9 cellular contexts compared by ENCODE assay signal in the genomic region with DNA sequence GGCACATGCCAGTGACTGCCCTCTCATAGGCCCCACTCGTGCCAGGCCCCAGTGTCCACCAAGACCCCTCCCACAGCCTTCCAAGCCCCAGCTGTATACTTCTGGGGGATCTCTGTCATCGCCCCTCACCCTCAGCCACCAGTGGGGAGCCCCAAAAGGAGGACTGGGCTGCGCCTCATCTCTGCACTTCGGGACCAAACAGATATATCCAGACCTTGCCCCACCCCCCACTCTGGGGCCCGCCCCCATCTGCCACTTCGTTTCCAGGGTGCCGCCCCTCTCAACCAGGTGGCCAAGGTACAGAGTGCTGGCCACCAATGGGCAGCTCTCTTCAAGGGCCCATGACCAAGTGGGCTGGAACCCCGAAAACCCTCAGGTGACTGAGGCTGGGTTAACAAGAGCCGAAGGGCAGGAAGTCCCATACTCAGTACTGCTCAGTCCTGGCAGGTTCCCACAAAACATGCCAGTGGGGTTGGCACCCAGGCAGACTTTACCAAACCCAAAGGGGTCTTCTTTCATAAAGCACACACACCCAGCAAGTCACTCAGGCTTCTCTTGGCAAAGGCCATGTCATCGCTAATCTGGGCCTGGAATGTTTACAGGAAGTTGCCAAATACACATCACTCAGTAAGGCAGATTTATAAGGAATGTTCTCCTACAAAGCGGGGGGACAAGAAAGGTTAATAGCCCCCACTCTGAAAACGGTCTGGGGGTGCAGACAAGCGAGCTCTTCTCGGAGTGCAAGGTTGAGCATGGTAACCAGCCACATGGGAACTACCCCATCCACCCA. TPM values are rescaled to one million over a fixed set of nuclear protein-coding genes. Genes with fewer than 3 reads are reported as not detected.
DNase-seq lines count a peak whose midpoint lies in the region; ATAC-seq and TF ChIP-seq lines count a peak whose summit lies in the region.
"Had no signal": no experiment of that assay in that cellular context is flagged by ENCODE, and none has a peak within 500 bp of the region (broad histone marks: within the 10 kb centered on the region; RNA-seq: fewer than 3 reads in every experiment).

No MANE protein-coding gene starts in this region.

- DNase-seq in DMS53 (lab: John Stamatoyannopoulos, UW) (peak; percentile 52), DMS53 treated with DMSO at 0.1 percent for 48 hours (lab: John Stamatoyannopoulos, UW; ENCODE audit: unreplicated experiment) (no peak), fibroblast of lung (ENCODE audit: low read depth in 2 of 2) (no peak)
- DNase-seq in activated CD4-positive, alpha-beta T cell treated with anti-CD3 and anti-CD28 coated beads, Interleukin-2, amount 10 ng/mL, durations not matched to agents 7 days and 5 days = peak; percentile 40
- DNase-seq in stimulated activated naive B cell treated with anti-CD40 and anti-IgM and Interleukin-4, amounts not matched to agents 10 μg/mL and 1 μg/mL and 100 μg/mL, for 72 hours = no peak

- POLR2A ChIA-PET in activated CD4-positive, alpha-beta T cell treated with anti-CD3 and anti-CD28 coated beads, Interleukin-2, amount 10 ng/mL, durations not matched to agents 7 days and 5 days (lab: Charles Lee) = no interaction called here

- TF ChIP-seq CTCF in fibroblast of lung (conservative IDR thresholded peaks at IDR 0.05 in 1 of 2, IDR thresholded peaks at IDR 0.05 in 1 of 2; ENCODE audit: low read depth in 1 of 2, low read length in 2 of 2) = no peak

- no peaks in the 10 kb centered on the region for H3K27me3 ChIP-seq in fibroblast of lung (ENCODE audit: control insufficient read depth, insufficient read depth, low read length)

- no peaks in the 10 kb centered on the region for H3K9me3 Mint-ChIP-seq in activated CD4-positive, alpha-beta T cell treated with anti-CD3 and anti-CD28 coated beads, Interleukin-2, amount 10 ng/mL, durations not matched to agents 7 days and 5 days
- no peaks in the 10 kb centered on the region for H3K9me3 Mint-ChIP-seq in stimulated activated naive B cell treated with anti-CD40 and anti-IgM and Interleukin-4, amounts not matched to agents 10 μg/mL and 1 μg/mL and 100 μg/mL, for 72 hours

- H3K27ac Mint-ChIP-seq in activated CD4-positive, alpha-beta T cell treated with anti-CD3 and anti-CD28 coated beads, Interleukin-2, amount 10 ng/mL, durations not matched to agents 7 days and 5 days = peak overlapping the region; percentile 97
- peak overlapping the region; percentile 92 for H3K27ac Mint-ChIP-seq in stimulated activated naive B cell treated with anti-CD40 and anti-IgM and Interleukin-4, amounts not matched to agents 10 μg/mL and 1 μg/mL and 100 μg/mL, for 72 hours

- no peaks in the 10 kb centered on the region for H4K20me1 ChIP-seq in fibroblast of lung (ENCODE audit: control insufficient read depth, extremely low read depth, insufficient read depth, low read length)

- H3K4me1 Mint-ChIP-seq in activated CD4-positive, alpha-beta T cell treated with anti-CD3 and anti-CD28 coated beads, Interleukin-2, amount 10 ng/mL, durations not matched to agents 7 days and 5 days = peaks cover 71% of the 10 kb centered on the region
- H3K4me1 Mint-ChIP-seq in stimulated activated naive B cell treated with anti-CD40 and anti-IgM and Interleukin-4, amounts not matched to agents 10 μg/mL and 1 μg/mL and 100 μg/mL, for 72 hours = peaks cover 25 to 70% of the 10 kb centered on the region in 2 donors

- H3K27ac ChIP-seq in fibroblast of lung (ENCODE audit: insufficient read depth, low read length) = peak overlapping the region; percentile 85

- H2AFZ ChIP-seq in fibroblast of lung (ENCODE audit: low read length) = no peak overlapping the region

- no peaks in the 10 kb centered on the region for H3K9me3 ChIP-seq in fibroblast of lung (ENCODE audit: control insufficient read depth, insufficient read depth, low read depth, low read length)

- H3K79me2 ChIP-seq in fibroblast of lung (ENCODE audit: control insufficient read depth, insufficient read depth, low read length) = peaks cover 15% of the 10 kb centered on the region

- no peaks in the 10 kb centered on the region for H3K36me3 Mint-ChIP-seq in activated CD4-positive, alpha-beta T cell treated with anti-CD3 and anti-CD28 coated beads, Interleukin-2, amount 10 ng/mL, durations not matched to agents 7 days and 5 days (ENCODE audit: low read depth)
- no peaks in the 10 kb centered on the region for H3K36me3 Mint-ChIP-seq in stimulated activated naive B cell treated with anti-CD40 and anti-IgM and Interleukin-4, amounts not matched to agents 10 μg/mL and 1 μg/mL and 100 μg/mL, for 72 hours

- peak overlapping the region; percentile 59 for H3K4me3 Mint-ChIP-seq in activated CD4-positive, alpha-beta T cell treated with anti-CD3 and anti-CD28 coated beads, Interleukin-2, amount 10 ng/mL, durations not matched to agents 7 days and 5 days
- H3K4me3 Mint-ChIP-seq in stimulated activated naive B cell treated with anti-CD40 and anti-IgM and Interleukin-4, amounts not matched to agents 10 μg/mL and 1 μg/mL and 100 μg/mL, for 72 hours = peak overlapping the region; percentile 73 to 76

- H3K9ac ChIP-seq in fibroblast of lung (ENCODE audit: insufficient read depth, low read length) = no peak overlapping the region

- no peak overlapping the region for H3K4me3 ChIP-seq in fibroblast of lung (replicated peaks in 1 of 4; ENCODE audit: control extremely low read depth in 1 of 4, insufficient read depth in 1 of 4, low read depth in 3 of 4, low read length in 4 of 4)

- CTCF ChIA-PET in activated CD4-positive, alpha-beta T cell treated with anti-CD3 and anti-CD28 coated beads, Interleukin-2, amount 10 ng/mL, durations not matched to agents 7 days and 5 days (lab: Charles Lee) = interaction anchor here (0.6 to 3.4 kb wide), 12 partner anchors 9 to 206 kb away, joined by 3 to 25 read pairs (median 6); a partner anchor contains a TSS

- no peak for ATAC-seq in stimulated activated naive B cell treated with anti-CD40 and anti-IgM and Interleukin-4, amounts not matched to agents 10 μg/mL and 1 μg/mL and 100 μg/mL, for 72 hours (replicated peaks)
- no peak for ATAC-seq in GM19455 (IDR thresholded peaks at IDR 0.05; ENCODE audit: unreplicated experiment)
- no peak for ATAC-seq in HG03469 (IDR thresholded peaks at IDR 0.05; ENCODE audit: unreplicated experiment)
- no peak for ATAC-seq in GM18907 (IDR thresholded peaks at IDR 0.05; ENCODE audit: unreplicated experiment)

- peaks cover 11% of the 10 kb centered on the region for H3K4me1 ChIP-seq in fibroblast of lung (ENCODE audit: control insufficient read depth, extremely low read depth, insufficient read depth, low read length)

- peak overlapping the region; percentile 64 for H3K4me2 ChIP-seq in fibroblast of lung (ENCODE audit: extremely low read depth, insufficient read depth, low read length)

- no peaks in the 10 kb centered on the region for H3K36me3 ChIP-seq in fibroblast of lung (ENCODE audit: control insufficient read depth, insufficient read depth, low read length)

- peaks cover 21% of the 10 kb centered on the region for H3K27me3 Mint-ChIP-seq in activated CD4-positive, alpha-beta T cell treated with anti-CD3 and anti-CD28 coated beads, Interleukin-2, amount 10 ng/mL, durations not matched to agents 7 days and 5 days
- peaks cover 52 to 64% of the 10 kb centered on the region in 2 donors for H3K27me3 Mint-ChIP-seq in stimulated activated naive B cell treated with anti-CD40 and anti-IgM and Interleukin-4, amounts not matched to agents 10 μg/mL and 1 μg/mL and 100 μg/mL, for 72 hours

RNA-seq across cellular contexts. Expression of a gene that starts 4.4 kb away (rescaled TPM):
- total RNA-seq in activated CD4-positive, alpha-beta T cell treated with anti-CD3 and anti-CD28 coated beads, Interleukin-2, amount 10 ng/mL, durations not matched to agents 7 days and 5 days = 10 to 100 TPM; 14.8 to 17.2 TPM
- 8.2 and 11.6 TPM in 2 replicates for total RNA-seq in fibroblast of lung
- 2.4 and 5.0 TPM in 2 replicates for polyA plus RNA-seq in fibroblast of lung
- polyA plus RNA-seq in fibroblast of lung (2012) = 2.6 and 7.2 TPM in 2 replicates
- polyA minus RNA-seq in fibroblast of lung (ENCODE audit: low replicate concordance) = 2.7 and 6.6 TPM in 2 replicates

RNA-seq across cellular contexts. Expression of a gene that starts 4.7 kb away (rescaled TPM):
- total RNA-seq in activated CD4-positive, alpha-beta T cell treated with anti-CD3 and anti-CD28 coated beads, Interleukin-2, amount 10 ng/mL, durations not matched to agents 7 days and 5 days = not detected
- under 0.01 TPM in 1 of 2 replicates, not detected in the other for total RNA-seq in fibroblast of lung
- not detected in 2 replicates for polyA plus RNA-seq in fibroblast of lung
- polyA plus RNA-seq in fibroblast of lung (2012) = not detected in 2 replicates
- 0.15 TPM in 1 of 2 replicates, not detected in the other for polyA minus RNA-seq in fibroblast of lung (ENCODE audit: low replicate concordance)
- total RNA-seq: ureter had no signal

RNA-seq across cellular contexts. Expression of a gene that starts 54.9 kb away (rescaled TPM):
- 100 to 1,000 TPM in 1 of 2 experiments, 10 to 100 TPM in 1; 96.2 to 102 TPM for total RNA-seq in activated CD4-positive, alpha-beta T cell treated with anti-CD3 and anti-CD28 coated beads, Interleukin-2, amount 10 ng/mL, durations not matched to agents 7 days and 5 days
- 32.4 and 45.6 TPM in 2 replicates for total RNA-seq in fibroblast of lung
- 72.4 and 89.4 TPM in 2 replicates for polyA plus RNA-seq in fibroblast of lung
- polyA plus RNA-seq in fibroblast of lung (2012) = 40.4 and 41.9 TPM in 2 replicates
- 62.6 and 100 TPM in 2 replicates for polyA minus RNA-seq in fibroblast of lung (ENCODE audit: low replicate concordance)

Comparison
In these comparisons a context has a peak if more than half of its experiments do, and no peak if none do; other contexts are left out.
1. DNase-seq: peak in DMS53 (single experiment) and activated CD4-positive, alpha-beta T cell treated with anti-CD3 and anti-CD28 coated beads, Interleukin-2, amount 10 ng/mL, durations not matched to agents 7 days and 5 days (single experiment); none in DMS53 treated with DMSO at 0.1 percent for 48 hours (single experiment), fibroblast of lung (0 of 2) and stimulated activated naive B cell treated with anti-CD40 and anti-IgM and Interleukin-4, amounts not matched to agents 10 μg/mL and 1 μg/mL and 100 μg/mL, for 72 hours (single experiment).